ENCODE assay signal across 23 cellular contexts in genomic region chr3:184549793-184550585, GRCh38. TPM values are rescaled to one million over a fixed set of nuclear protein-coding genes. Genes with fewer than 3 reads are reported as not detected.
A peak's percentile ranks its signal among the peaks of the same experiment; 100 is the strongest.
DNase-seq lines count a peak whose midpoint lies in the region; ATAC-seq and TF ChIP-seq lines count a peak whose summit lies in the region.
"Had no signal": no experiment of that assay in that cellular context is flagged by ENCODE, and none has a peak within 500 bp of the region (broad histone marks: within the 10 kb centered on the region; RNA-seq: fewer than 3 reads in every experiment).

No MANE protein-coding gene starts in this region.

- H3K18ac ChIP-seq in mesendoderm (ENCODE audit: low read length) = no peak overlapping the region

- ATAC-seq in stimulated activated naive CD8-positive, alpha-beta T cell treated with anti-CD3 and anti-CD28 coated beads, Interleukin-15, amount 100 ng/mL, for 72 hours = no peak
- ATAC-seq: activated CD8-positive, alpha-beta T cell treated with anti-CD3 and anti-CD28 coated beads, Interleukin-2, amount 10 ng/mL, durations not matched to agents 7 days and 5 days; activated naive CD4-positive, alpha-beta T cell treated with anti-CD3 and anti-CD28 coated beads, Interleukin-2, amount 50 U/mL, for 72 hours; GM23338; stimulated activated naive B cell treated with anti-CD40 and anti-IgM and Interleukin-4, amounts not matched to agents 10 μg/mL and 1 μg/mL and 100 μg/mL, for 72 hours had no signal

- H3K4me3 Mint-ChIP-seq in stimulated activated naive CD8-positive, alpha-beta T cell treated with anti-CD3 and anti-CD28 coated beads, Interleukin-15, amount 100 ng/mL, for 72 hours = no peak overlapping the region
- H3K4me3 Mint-ChIP-seq: activated B cell treated with CpG ODN at 0.5 μM for 24 hours; activated CD8-positive, alpha-beta T cell treated with anti-CD3 and anti-CD28 coated beads, Interleukin-2, amount 10 ng/mL, durations not matched to agents 7 days and 5 days; activated T-cell treated with anti-CD3 and anti-CD28 coated beads, Interleukin-2, amount 50 U/mL, for 24 hours; GM23338; stimulated activated naive B cell treated with anti-CD40 and anti-IgM and Interleukin-4, amounts not matched to agents 10 μg/mL and 1 μg/mL and 100 μg/mL, for 72 hours had no signal

- H3K56ac ChIP-seq in mesendoderm (ENCODE audit: low read length) = no peak overlapping the region

- no peak overlapping the region for H3K9ac ChIP-seq in mesendoderm (ENCODE audit: low read length)

- H3K23ac ChIP-seq in mesendoderm (ENCODE audit: low read length) = peak overlapping the region; percentile 45

- H3K27ac ChIP-seq in mesendoderm (ENCODE audit: low read depth, low read length) (no peak overlapping the region), stomach (peak overlapping the region in 1 of 5 donors; percentile 54)
- H3K27ac ChIP-seq: PC-9, sigmoid colon, upper lobe of left lung had no signal

- no CpG with 5 or more reads among the region's 15 CpGs for WGBS in mesendoderm (ENCODE audit: extremely low coverage, insufficient coverage, low lambda C conversion rate)
- 50 to 60% (median 54%) methylated on average over 14 to 15 of the region's 15 CpGs for WGBS in stomach, 5 donors

- H3K79me1 ChIP-seq in mesendoderm (ENCODE audit: low read length) = no peaks in the 10 kb centered on the region

- H2AK5ac ChIP-seq in mesendoderm (ENCODE audit: low read length) = no peak overlapping the region

- H3K27ac Mint-ChIP-seq in stimulated activated naive CD8-positive, alpha-beta T cell treated with anti-CD3 and anti-CD28 coated beads, Interleukin-15, amount 100 ng/mL, for 72 hours = no peak overlapping the region
- H3K27ac Mint-ChIP-seq: activated B cell treated with CpG ODN at 0.5 μM for 24 hours; activated CD8-positive, alpha-beta T cell treated with anti-CD3 and anti-CD28 coated beads, Interleukin-2, amount 10 ng/mL, durations not matched to agents 7 days and 5 days; activated naive CD4-positive, alpha-beta T cell treated with anti-CD3 and anti-CD28 coated beads, Interleukin-2, amount 50 U/mL, for 72 hours; activated T-cell treated with anti-CD3 and anti-CD28 coated beads, Interleukin-2, amount 50 U/mL, for 24 hours; GM23338; stimulated activated naive B cell treated with anti-CD40 and anti-IgM and Interleukin-4, amounts not matched to agents 10 μg/mL and 1 μg/mL and 100 μg/mL, for 72 hours had no signal

- no peaks in the 10 kb centered on the region for H3K4me1 Mint-ChIP-seq in stimulated activated naive CD8-positive, alpha-beta T cell treated with anti-CD3 and anti-CD28 coated beads, Interleukin-15, amount 100 ng/mL, for 72 hours

- peaks cover 39% of the 10 kb centered on the region for H3K27me3 Mint-ChIP-seq in stimulated activated naive CD8-positive, alpha-beta T cell treated with anti-CD3 and anti-CD28 coated beads, Interleukin-15, amount 100 ng/mL, for 72 hours

- no peaks in the 10 kb centered on the region for H3K79me2 ChIP-seq in mesendoderm (ENCODE audit: control insufficient read depth, insufficient read depth, low read length)

- no peak overlapping the region for H3K4me2 ChIP-seq in mesendoderm (ENCODE audit: low read length)
- H3K4me2 ChIP-seq: GM23338, PC-9 had no signal

- intact Hi-C loops in stomach (cut with DNase I; ENCODE audit: low total_unique reads) = no loop called here

- no peak overlapping the region for H4K8ac ChIP-seq in mesendoderm (ENCODE audit: low read depth, low read length)

- H3K9me3 ChIP-seq in stomach = no peaks in the 10 kb centered on the region
- H3K9me3 ChIP-seq: sigmoid colon, upper lobe of left lung had no signal

- H3K36me3 ChIP-seq in mesendoderm (ENCODE audit: control insufficient read depth, insufficient read depth, low read length) (no peaks in the 10 kb centered on the region), stomach (no peaks in the 10 kb centered on the region)
- H3K36me3 ChIP-seq: sigmoid colon, upper lobe of left lung had no signal

- H2BK15ac ChIP-seq in mesendoderm (replicated peaks; ENCODE audit: low read depth) = no peak overlapping the region

- TF ChIP-seq EP300 in stomach (IDR thresholded peaks at IDR 0.05) = no peak

- H4K5ac ChIP-seq in mesendoderm (ENCODE audit: low read length) = no peak overlapping the region

- H3K4ac ChIP-seq in mesendoderm (ENCODE audit: low read depth, low read length) = no peak overlapping the region

- TF ChIP-seq POLR2A in stomach (IDR thresholded peaks at IDR 0.05) = no peak

- no peak overlapping the region for H2BK5ac ChIP-seq in mesendoderm (ENCODE audit: low read length)

- no peaks in the 10 kb centered on the region for H3K9me3 Mint-ChIP-seq in stimulated activated naive CD8-positive, alpha-beta T cell treated with anti-CD3 and anti-CD28 coated beads, Interleukin-15, amount 100 ng/mL, for 72 hours
- H3K9me3 Mint-ChIP-seq: activated B cell treated with CpG ODN at 0.5 μM for 24 hours; activated naive CD4-positive, alpha-beta T cell treated with anti-CD3 and anti-CD28 coated beads, Interleukin-2, amount 50 U/mL, for 72 hours; activated T-cell treated with anti-CD3 and anti-CD28 coated beads, Interleukin-2, amount 50 U/mL, for 24 hours; GM23338; stimulated activated naive B cell treated with anti-CD40 and anti-IgM and Interleukin-4, amounts not matched to agents 10 μg/mL and 1 μg/mL and 100 μg/mL, for 72 hours had no signal

- peak; percentile 19 to 47 for DNase-seq in NCI-H526 (lab: John Stamatoyannopoulos, UW)
- no peak for DNase-seq in NCI-H526 treated with DMSO at 0.1 percent for 48 hours (lab: John Stamatoyannopoulos, UW)
- DNase-seq in anterior cingulate cortex (lab: John Stamatoyannopoulos, UW) = peak in 32 of 58 donors; percentile 13 to 77 (median 41)
- DNase-seq in mesendoderm = no peak
- DNase-seq in stomach = peak; percentile 85
- no peak for DNase-seq in stimulated activated naive CD8-positive, alpha-beta T cell treated with anti-CD3 and anti-CD28 coated beads, Interleukin-15, amount 100 ng/mL, for 72 hours
- DNase-seq in NCI-H774 (lab: John Stamatoyannopoulos, UW) = no peak
- no peak for DNase-seq in activated effector memory CD4-positive, alpha-beta T cell treated with Interleukin-2 at 50 U/mL for 16 hours
- DNase-seq: activated B cell treated with CpG ODN at 0.5 μM for 24 hours; activated CD8-positive, alpha-beta T cell treated with anti-CD3 and anti-CD28 coated beads, Interleukin-2, amount 10 ng/mL, durations not matched to agents 7 days and 5 days; activated T-cell treated with anti-CD3 and anti-CD28 coated beads, Interleukin-2, amount 50 U/mL, for 24 hours; cortex of kidney; KG1; kidney; MV-4-11; NCI-H2081; NCI-H69; PC-9; sigmoid colon; stimulated activated naive B cell treated with anti-CD40 and anti-IgM and Interleukin-4, amounts not matched to agents 10 μg/mL and 1 μg/mL and 100 μg/mL, for 72 hours; upper lobe of left lung had no signal

- H3K4me3 ChIP-seq in mesendoderm (ENCODE audit: low read length) = no peak overlapping the region
- no peak overlapping the region for H3K4me3 ChIP-seq in stomach
- H3K4me3 ChIP-seq: GM23338, PC-9, sigmoid colon, upper lobe of left lung had no signal

- no peak overlapping the region for H2BK120ac ChIP-seq in mesendoderm (ENCODE audit: low read depth, low read length)

- no peaks in the 10 kb centered on the region for H3K27me3 ChIP-seq in mesendoderm (ENCODE audit: insufficient read depth, low read length, poor library complexity)
- H3K27me3 ChIP-seq in stomach = peaks cover 0 to 11% (median 0%) of the 10 kb centered on the region in 3 donors
- H3K27me3 ChIP-seq: sigmoid colon, upper lobe of left lung had no signal

- no peak for TF ChIP-seq CTCF in stomach (IDR thresholded peaks at IDR 0.05)

- H3K4me1 ChIP-seq in mesendoderm (ENCODE audit: control insufficient read depth, low read depth, low read length) = no peaks in the 10 kb centered on the region
- peaks cover 0 to 11% (median 0%) of the 10 kb centered on the region in 4 donors for H3K4me1 ChIP-seq in stomach
- H3K4me1 ChIP-seq: sigmoid colon, upper lobe of left lung had no signal

RNA-seq across cellular contexts. Expression of gene EPHB3, which starts 11.6 kb away (rescaled TPM):
- 2.4 TPM for polyA plus RNA-seq in mesendoderm (2013, experiment 1 of 2)
- 1.9 TPM for polyA plus RNA-seq in mesendoderm (2013, experiment 2 of 2)
- 10 to 100 TPM; 20.4 to 33.3 (median 22.8) TPM for total RNA-seq in stomach
- polyA plus RNA-seq in stomach = 10 to 100 TPM in 1 of 3 donors, 1 to 10 TPM in 2; 2.9 to 25.1 (median 8.5) TPM

Comparison
In these comparisons a context has a peak if more than half of its experiments do, and no peak if none do; other contexts are left out.
1. DNase-seq: peak in NCI-H526 (2 of 2), anterior cingulate cortex (32 of 58) and stomach (single experiment); none in NCI-H526 treated with DMSO at 0.1 percent for 48 hours (single experiment), mesendoderm (single experiment), stimulated activated naive CD8-positive, alpha-beta T cell treated with anti-CD3 and anti-CD28 coated beads, Interleukin-15, amount 100 ng/mL, for 72 hours (0 of 2), NCI-H774 (single experiment) and activated effector memory CD4-positive, alpha-beta T cell treated with Interleukin-2 at 50 U/mL for 16 hours (single experiment).